In genomic region chr17:78504156-78504925, GRCh38 we compare ENCODE assay signal across 27 cellular contexts.
"Had no signal": no experiment of that assay in that cellular context is flagged by ENCODE, and none has a peak within 500 bp of the region (broad histone marks: within the 10 kb centered on the region; RNA-seq: fewer than 3 reads in every experiment).

No MANE protein-coding gene starts in this region.

- H3K27ac Mint-ChIP-seq: activated CD4-positive, alpha-beta memory T cell treated with anti-CD3 and anti-CD28 coated beads, Interleukin-2, amount 10 ng/mL, durations not matched to agents 7 days and 5 days; activated CD8-positive, alpha-beta memory T cell treated with anti-CD3 and anti-CD28 coated beads, Interleukin-2, amount 10 ng/mL, durations not matched to agents 7 days and 5 days; activated naive CD8-positive, alpha-beta T cell treated with anti-CD3 and anti-CD28 coated beads for 36 hours; IgD-negative memory B cell; T-helper 1 cell treated with Interleukin-12 subunit alpha and Interleukin-12 subunit beta and Interleukin-4 antibody, amounts not matched to agents 30 μg/mL and 1 μg/mL, for 36 hours; T-helper 2 cell treated with Interferon-gamma antibody and Interleukin-4, amounts not matched to agents 5 μg/mL and 100 μg/mL, for 36 hours had no signal

- FAIRE-seq: astrocyte, RCC 7860, TTC549 had no signal

- H3K36me3 Mint-ChIP-seq: activated CD8-positive, alpha-beta memory T cell treated with anti-CD3 and anti-CD28 coated beads, Interleukin-2, amount 10 ng/mL, durations not matched to agents 7 days and 5 days; activated naive CD8-positive, alpha-beta T cell treated with anti-CD3 and anti-CD28 coated beads for 36 hours; IgD-negative memory B cell had no signal

- ATAC-seq: activated CD8-positive, alpha-beta memory T cell treated with anti-CD3 and anti-CD28 coated beads, Interleukin-2, amount 10 ng/mL, durations not matched to agents 7 days and 5 days had no signal

- H3K27me3 Mint-ChIP-seq: activated naive CD8-positive, alpha-beta T cell treated with anti-CD3 and anti-CD28 coated beads for 36 hours; IgD-negative memory B cell had no signal

- DNase-seq: activated CD4-positive, alpha-beta memory T cell treated with anti-CD3 and anti-CD28 coated beads, Interleukin-2, amount 10 ng/mL, durations not matched to agents 7 days and 5 days; activated CD8-positive, alpha-beta memory T cell treated with anti-CD3 and anti-CD28 coated beads for 24 hours; activated CD8-positive, alpha-beta memory T cell treated with anti-CD3 and anti-CD28 coated beads, Interleukin-2, amount 10 ng/mL, durations not matched to agents 7 days and 5 days; activated CD8-positive, alpha-beta memory T cell treated with anti-CD3 and anti-CD28 coated beads, Interleukin-2, amount 50 U/mL, for 48 hours; activated effector memory CD4-positive, alpha-beta T cell treated with Interleukin-2 at 50 U/mL for 16 hours; activated naive CD4-positive, alpha-beta T cell treated with anti-CD3 and anti-CD28 coated beads, Interleukin-2, amount 50 U/mL, for 16 hours; activated naive CD8-positive, alpha-beta T cell treated with anti-CD3 and anti-CD28 coated beads for 36 hours; activated T-cell treated with anti-CD3 and anti-CD28 coated beads, Interleukin-2, amount 50 U/mL, for 48 hours; amygdala; Karpas-422; KBM-7; NCI-H1048; NCI-H1105 treated with DMSO at 0.1 percent for 48 hours; NCI-H1436; NCI-H1694 treated with DMSO at 0.1 percent for 48 hours; NCI-H524 treated with DMSO at 0.1 percent for 48 hours; SK-N-SH had no signal

- H3K4me1 Mint-ChIP-seq: activated CD4-positive, alpha-beta memory T cell treated with anti-CD3 and anti-CD28 coated beads, Interleukin-2, amount 10 ng/mL, durations not matched to agents 7 days and 5 days; activated CD8-positive, alpha-beta memory T cell treated with anti-CD3 and anti-CD28 coated beads, Interleukin-2, amount 10 ng/mL, durations not matched to agents 7 days and 5 days; activated naive CD8-positive, alpha-beta T cell treated with anti-CD3 and anti-CD28 coated beads for 36 hours; IgD-negative memory B cell had no signal

- H3K4me1 ChIP-seq: breast epithelium, SJSA1 had no signal

- H3K27ac ChIP-seq: body of pancreas, breast epithelium, PC-9, SJSA1 had no signal

- H3K4me2 ChIP-seq: PC-9, SK-N-SH had no signal

- H3K27me3 ChIP-seq: body of pancreas, breast epithelium had no signal

- H3K9me3 ChIP-seq: body of pancreas, breast epithelium, SJSA1, SK-N-SH had no signal

- H3K4me3 ChIP-seq: body of pancreas, breast epithelium, PC-9, SJSA1 had no signal

- H3K4me3 Mint-ChIP-seq: activated CD4-positive, alpha-beta memory T cell treated with anti-CD3 and anti-CD28 coated beads, Interleukin-2, amount 10 ng/mL, durations not matched to agents 7 days and 5 days; activated CD8-positive, alpha-beta memory T cell treated with anti-CD3 and anti-CD28 coated beads, Interleukin-2, amount 10 ng/mL, durations not matched to agents 7 days and 5 days; activated naive CD8-positive, alpha-beta T cell treated with anti-CD3 and anti-CD28 coated beads for 36 hours; IgD-negative memory B cell; T-helper 1 cell treated with Interleukin-12 subunit alpha and Interleukin-12 subunit beta and Interleukin-4 antibody, amounts not matched to agents 30 μg/mL and 1 μg/mL, for 36 hours; T-helper 2 cell treated with Interferon-gamma antibody and Interleukin-4, amounts not matched to agents 5 μg/mL and 100 μg/mL, for 36 hours had no signal

- H3K9me3 Mint-ChIP-seq: activated CD4-positive, alpha-beta memory T cell treated with anti-CD3 and anti-CD28 coated beads, Interleukin-2, amount 10 ng/mL, durations not matched to agents 7 days and 5 days; activated naive CD8-positive, alpha-beta T cell treated with anti-CD3 and anti-CD28 coated beads for 36 hours; IgD-negative memory B cell; T-helper 1 cell treated with Interleukin-12 subunit alpha and Interleukin-12 subunit beta and Interleukin-4 antibody, amounts not matched to agents 30 μg/mL and 1 μg/mL, for 36 hours; T-helper 2 cell treated with Interferon-gamma antibody and Interleukin-4, amounts not matched to agents 5 μg/mL and 100 μg/mL, for 36 hours had no signal

- H3K36me3 ChIP-seq: breast epithelium, SJSA1 had no signal
